ENCODE assay signal across 12 cellular contexts in genomic region chr5:128503727-128504126, GRCh38. TPM values are rescaled to one million over a fixed set of nuclear protein-coding genes. Genes with fewer than 3 reads are reported as not detected.
A peak's percentile ranks its signal among the peaks of the same experiment; 100 is the strongest.
DNase-seq lines count a peak whose midpoint lies in the region; ATAC-seq, FAIRE-seq and TF ChIP-seq lines count a peak whose summit lies in the region.
"Not testable (repeated sequence)": the region's sequence is repeated elsewhere in the genome, so short reads cannot be mapped to it uniquely, and the experiment has no call there.
"Had no signal": no experiment of that assay in that cellular context is flagged by ENCODE, and none has a peak within 500 bp of the region (broad histone marks: within the 10 kb centered on the region; RNA-seq: fewer than 3 reads in every experiment).

No MANE protein-coding gene starts in this region.

- not testable (repeated sequence) for H3K27me3 ChIP-seq in K562 (ENCODE audit: control insufficient read depth in 2 of 2, insufficient read depth in 2 of 2, low read length in 2 of 2); cardiac muscle cell; mesendoderm (ENCODE audit: insufficient read depth, low read length, poor library complexity)

- not testable (repeated sequence) for H3K4me3 ChIP-seq in A549; HEK293 (ENCODE audit: low read depth, low read length); K562; cardiac muscle cell; mesendoderm (ENCODE audit: low read length)

- POLR2A ChIA-PET in A549 (lab: Yijun Ruan, JAX); HEK293 (lab: Yijun Ruan, JAX); K562 (lab: Yijun Ruan, JAX): not testable (repeated sequence)

- H3K56ac ChIP-seq in mesendoderm (ENCODE audit: low read length), result not testable (repeated sequence)

- not testable (repeated sequence) for H3K4ac ChIP-seq in mesendoderm (ENCODE audit: low read depth, low read length)

- H3K4me2 ChIP-seq in A549; K562 (ENCODE audit: insufficient read depth, low read length); mesendoderm (ENCODE audit: low read length): not testable (repeated sequence)

- not testable (repeated sequence) for DNase-seq in A549 (ENCODE audit: low read depth in 1 of 2, low spot score in 1 of 2); K562 (ENCODE audit: extremely low read depth in 1 of 4, low spot score in 3 of 4); endothelial cell (ENCODE audit: low spot score); cardiac muscle cell (ENCODE audit: low read depth in 1 of 2, low spot score in 1 of 2); osteocyte (ENCODE audit: extremely low spot score, unreplicated experiment)
- DNase-seq in mesendoderm, result peak; percentile 23

- H3K9me3 Mint-ChIP-seq in endothelial cell (ENCODE audit: unreplicated experiment) (peaks cover 16% of the 10 kb centered on the region), osteocyte (ENCODE audit: unreplicated experiment) (peaks cover 16% of the 10 kb centered on the region)

- not testable (repeated sequence) for H4K20me1 ChIP-seq in K562 (replicated peaks; ENCODE audit: control insufficient read depth, insufficient read depth, low read length)

- TF ChIP-seq RAD21 in A549 (conservative IDR thresholded peaks at IDR 0.05 in 1 of 2, IDR thresholded peaks at IDR 0.05 in 1 of 2); K562 (CRISPR knock-in tag; conservative IDR thresholded peaks at IDR 0.05 in 1 of 2, IDR thresholded peaks at IDR 0.05 in 1 of 2): not testable (repeated sequence)

- H3K9me3 ChIP-seq in A549, result peaks cover 15% of the 10 kb centered on the region; the same call in 2 of the 3 replicates
- not testable (repeated sequence) for H3K9me3 ChIP-seq in HEK293 (ENCODE audit: control insufficient read depth, insufficient read depth, low read depth, low read length); K562 (replicated peaks; ENCODE audit: control insufficient read depth, insufficient read depth, low read depth, low read length); cardiac muscle cell (ENCODE audit: low read depth)

- H3K36me3 ChIP-seq in HEK293 (ENCODE audit: control insufficient read depth in 2 of 2, insufficient read depth in 1 of 2, low read length in 2 of 2); K562 (ENCODE audit: control insufficient read depth, insufficient read depth, low read length); mesendoderm (ENCODE audit: control insufficient read depth, insufficient read depth, low read length): not testable (repeated sequence)
- peaks cover 64% of the 10 kb centered on the region for H3K36me3 ChIP-seq in cardiac muscle cell

- H2BK120ac ChIP-seq in mesendoderm (ENCODE audit: low read depth, low read length), result not testable (repeated sequence)

- 83% methylated on average over 1 of the region's 1 CpG for WGBS in A549 (ENCODE audit: missing lambda C conversion rate)
- WGBS in K562 (ENCODE audit: insufficient coverage, low coverage, missing lambda C conversion rate), result 10% methylated on average over 1 of the region's 1 CpG
- WGBS in mesendoderm (ENCODE audit: extremely low coverage, insufficient coverage, low lambda C conversion rate), result no CpG with 5 or more reads among the region's 1 CpG

- CTCF ChIA-PET in A549 (lab: Yijun Ruan, JAX), result interaction anchor here (1.2 kb wide), 1 partner anchor 340 kb away, joined by 3 read pairs; no protein-coding TSS in a partner anchor
- CTCF ChIA-PET in HEK293 (lab: Yijun Ruan, JAX), result interaction anchor here (0.6 kb wide), 1 partner anchor 291 kb away, joined by 4 read pairs; no protein-coding TSS in a partner anchor
- CTCF ChIA-PET in K562 (lab: Yijun Ruan, JAX; ENCODE audit: low intra/inter-chr PET ratio), result not testable (repeated sequence)

- H3K18ac ChIP-seq in mesendoderm (ENCODE audit: low read length), result not testable (repeated sequence)

- not testable (repeated sequence) for H3K27ac Mint-ChIP-seq in endothelial cell (ENCODE audit: unreplicated experiment)
- H3K27ac Mint-ChIP-seq in osteocyte (ENCODE audit: unreplicated experiment), result peak overlapping the region; percentile 1

- H3K9me1 ChIP-seq in K562 (ENCODE audit: control insufficient read depth, insufficient read depth, low read length), result not testable (repeated sequence)

- not testable (repeated sequence) for H3K4me1 ChIP-seq in A549; HEK293 (ENCODE audit: control insufficient read depth, insufficient read depth, low read length); K562 (replicated peaks in 1 of 2; ENCODE audit: control insufficient read depth in 2 of 2, insufficient read depth in 2 of 2, low read length in 2 of 2); mesendoderm (ENCODE audit: control insufficient read depth, low read depth, low read length)
- peaks cover 46% of the 10 kb centered on the region for H3K4me1 ChIP-seq in cardiac muscle cell (ENCODE audit: low read depth)

- in situ Hi-C loops in K562 (cut with MboI), result not testable (repeated sequence)

- H2AK5ac ChIP-seq in mesendoderm (ENCODE audit: low read length), result not testable (repeated sequence)

- not testable (repeated sequence) for TF ChIP-seq POLR2A in A549 (IDR thresholded peaks at IDR 0.05; ENCODE audit: low read length); K562 (conservative IDR thresholded peaks at IDR 0.05)

- not testable (repeated sequence) for H2BK15ac ChIP-seq in mesendoderm (replicated peaks; ENCODE audit: low read depth)

- TF ChIP-seq CTCF in A549 (IDR thresholded peaks at IDR 0.05); HEK293 (tag by site-specific recombination; IDR thresholded peaks at IDR 0.05); K562 (IDR thresholded peaks at IDR 0.05 in 2 of 3, conservative IDR thresholded peaks at IDR 0.05 in 1 of 3; ENCODE audit: insufficient read depth in 2 of 3, low read depth in 1 of 3, low read length in 3 of 3); endothelial cell (IDR thresholded peaks at IDR 0.05; ENCODE audit: unreplicated experiment); cardiac muscle cell (IDR thresholded peaks at IDR 0.05; ENCODE audit: low read depth, low read length); osteocyte (IDR thresholded peaks at IDR 0.05): not testable (repeated sequence)

- BruUV-seq in K562 (replicated peaks; lab: Mats Ljungman, UMichigan), result not testable (repeated sequence)

- not testable (repeated sequence) for H3K79me1 ChIP-seq in mesendoderm (ENCODE audit: low read length)

- not testable (repeated sequence) for TF ChIP-seq EP300 in A549 (IDR thresholded peaks at IDR 0.05); K562 (IDR thresholded peaks at IDR 0.05; ENCODE audit: low read length)

- not testable (repeated sequence) for H4K5ac ChIP-seq in mesendoderm (ENCODE audit: low read length)

- H3K9ac ChIP-seq in K562 (ENCODE audit: insufficient read depth in 1 of 2, low read depth in 2 of 2, low read length in 2 of 2); mesendoderm (ENCODE audit: low read length): not testable (repeated sequence)

- H3K36me3 Mint-ChIP-seq in endothelial cell (ENCODE audit: low read depth, unreplicated experiment) (peaks cover 43% of the 10 kb centered on the region), osteocyte (ENCODE audit: unreplicated experiment) (peaks cover 59% of the 10 kb centered on the region)

- H3K27ac ChIP-seq in A549; HEK293 (ENCODE audit: extremely low read depth, low read depth, low read length); K562 (ENCODE audit: extremely low read depth, low read depth, low read length); mesendoderm (ENCODE audit: low read depth, low read length): not testable (repeated sequence)
- peak overlapping the region; percentile 84 for H3K27ac ChIP-seq in cardiac muscle cell

- not testable (repeated sequence) for H2BK5ac ChIP-seq in mesendoderm (ENCODE audit: low read length)

- ATAC-seq in A549, K562: not testable (repeated sequence)

- H4K8ac ChIP-seq in mesendoderm (ENCODE audit: low read depth, low read length), result not testable (repeated sequence)

- not testable (repeated sequence) for H3K4me1 Mint-ChIP-seq in endothelial cell (ENCODE audit: unreplicated experiment)
- peaks cover 40% of the 10 kb centered on the region for H3K4me1 Mint-ChIP-seq in osteocyte (ENCODE audit: unreplicated experiment)

- not testable (repeated sequence) for H3K27me3 Mint-ChIP-seq in endothelial cell (ENCODE audit: unreplicated experiment); osteocyte (ENCODE audit: unreplicated experiment)

- not testable (repeated sequence) for H3K79me2 ChIP-seq in K562 (ENCODE audit: control insufficient read depth, insufficient read depth, low read length); mesendoderm (ENCODE audit: control insufficient read depth, insufficient read depth, low read length)

- H3K23ac ChIP-seq in mesendoderm (ENCODE audit: low read length), result not testable (repeated sequence)

- FAIRE-seq in A549 (lab: Jason Lieb, UNC); K562 (lab: Jason Lieb, UNC): not testable (repeated sequence)

- peak overlapping the region; percentile 27 for H3K4me3 Mint-ChIP-seq in endothelial cell (ENCODE audit: unreplicated experiment)
- H3K4me3 Mint-ChIP-seq in osteocyte (ENCODE audit: unreplicated experiment), result not testable (repeated sequence)

- intact Hi-C loops in K562 (cut with micrococcal nuclease), result not testable (repeated sequence)

- not testable (repeated sequence) for H2AFZ ChIP-seq in K562 (ENCODE audit: low read depth, low read length)

RNA-seq across cellular contexts. Expression of gene FBN2, which starts 34.3 kb away (rescaled TPM):
- polyA plus RNA-seq in A549 (2011; rRNA removed) (22.2 and 28.3 TPM in 2 replicates), A549 (2017; fragmentation: RNase III; extraction: RNeasy Plus Mini Kit Qiagen cat#74134 plus additional on column Dnase treatment) (22.4 to 30.8 TPM (median 22.7 TPM) in 3 replicates), K562 (2011; rRNA removed) (not detected in 2 replicates), K562 (2014; fragmentation: Illumina TruSeq; extraction: Trizol) (not detected in 2 replicates), K562 (2014; fragmentation: Nextera tagmentation; extraction: Ambion mirVana) (under 1 TPM in 1 of 2 experiments, not detected in 1; 0.01 TPM), K562 (2014; rRNA removed) (not detected in 2 replicates), cardiac muscle cell (725 and 1,356 TPM in 2 replicates)
- 7.4 and 8.9 TPM in 2 replicates for polyA plus RNA-seq in A549 (2012; cell fraction: cytosol; rRNA removed)
- 27.5 and 38.7 TPM in 2 replicates for polyA plus RNA-seq in A549 (2012; cell fraction: nucleus; rRNA removed)
- polyA minus RNA-seq in A549 (2011; rRNA and poly(A)+ RNA removed), result 83.9 and 89.5 TPM in 2 replicates
- not detected in 2 replicates for total RNA-seq in K562 (2011; cell fraction: chromatin; rRNA removed; ENCODE audit: low replicate concordance)
- total RNA-seq in K562 (2011; cell fraction: nucleolus; rRNA removed), result not detected in 2 replicates
- total RNA-seq in K562 (2011; cell fraction: nucleoplasm; rRNA removed), result not detected in 2 replicates
- total RNA-seq in K562 (2014; rRNA removed) (not detected in 2 replicates), K562 (2014; rRNA removed; fragmentation: Illumina TruSeq; extraction: Trizol) (not detected in 2 replicates), K562 (2015; rRNA removed; fragmentation: Illumina TruSeq; extraction: Trizol) (not detected in 2 replicates), K562 (2021) (0.09 and 0.22 TPM in 2 replicates), endothelial cell (ENCODE audit: unreplicated experiment) (106 TPM), cardiac muscle cell (1,580 and 2,094 TPM in 2 replicates), osteocyte (1,151 and 1,312 TPM in 2 replicates)
- under 0.01 TPM in 1 of 2 replicates, not detected in the other for polyA plus RNA-seq in K562 (2011; cell fraction: cytosol; rRNA removed)
- 0.03 TPM in 1 of 2 replicates, not detected in the other for polyA plus RNA-seq in K562 (2011; cell fraction: nucleus; rRNA removed)
- under 0.01 and 0.01 TPM in 2 replicates for polyA plus RNA-seq in K562 (2012)
- polyA minus RNA-seq in K562 (2011; rRNA and poly(A)+ RNA removed), result 0.09 TPM in 1 of 2 replicates, not detected in the other
- not detected in 2 replicates for polyA minus RNA-seq in K562 (2011; cell fraction: cytosol; rRNA and poly(A)+ RNA removed)
- polyA minus RNA-seq in K562 (2011; cell fraction: nucleus; rRNA and poly(A)+ RNA removed), result 0.13 and 0.33 TPM in 2 replicates
- 11.6 TPM for polyA plus RNA-seq in mesendoderm (2013, experiment 1 of 2)
- polyA plus RNA-seq in mesendoderm (2013, experiment 2 of 2), result 10.1 TPM
- total RNA-seq: B cell; CD4-positive, CD25-positive, alpha-beta regulatory T cell; CD8-positive, alpha-beta T cell had no signal
- polyA plus RNA-seq: CD4-positive, alpha-beta memory T cell; CD4-positive, CD25-positive, alpha-beta regulatory T cell; CD8-positive, alpha-beta memory T cell had no signal

Comparison
In these comparisons a context has a peak if more than half of its experiments do, and no peak if none do; other contexts are left out.
1. RNA of gene FBN2, which starts 34.3 kb away (total RNA-seq): 1,580 to 2,094 TPM in cardiac muscle cell, 1,151 to 1,312 TPM in osteocyte and 106 TPM in endothelial cell (single experiment); 0.09 to 0.22 TPM in K562; every median in the first group is over 10 times any median in the second.